ENCODE assay signal across 14 cellular contexts in genomic region chr9:126982215-126983002, GRCh38.
"Had no signal": no experiment of that assay in that cellular context is flagged by ENCODE, and none has a peak within 500 bp of the region (broad histone marks: within the 10 kb centered on the region; RNA-seq: fewer than 3 reads in every experiment).

No MANE protein-coding gene starts in this region.

- H3K27ac Mint-ChIP-seq: activated CD4-positive, alpha-beta T cell treated with anti-CD3 and anti-CD28 coated beads, Interleukin-2, amount 10 ng/mL, durations not matched to agents 24 days and 14 days; activated naive CD4-positive, alpha-beta T cell treated with anti-CD3 and anti-CD28 coated beads, Interleukin-2, amount 50 U/mL, for 72 hours; WTC11 had no signal

- H3K4me1 Mint-ChIP-seq: WTC11 had no signal

- H3K9me3 ChIP-seq: colonic mucosa, esophagus squamous epithelium, transverse colon had no signal

- ATAC-seq: activated naive CD4-positive, alpha-beta T cell treated with anti-CD3 and anti-CD28 coated beads, Interleukin-2, amount 50 U/mL, for 72 hours; naive thymus-derived CD8-positive, alpha-beta T cell; WTC11 had no signal

- H3K27me3 ChIP-seq: cardiac muscle cell, colonic mucosa, esophagus squamous epithelium, hepatocyte, transverse colon had no signal

- H3K4me1 ChIP-seq: colonic mucosa had no signal

- H3K27ac ChIP-seq: cardiac muscle cell, colonic mucosa, esophagus squamous epithelium, hepatocyte, left ventricle myocardium inferior, transverse colon had no signal

- DNase-seq: activated effector memory CD4-positive, alpha-beta T cell treated with Interleukin-2 at 50 U/mL for 16 hours; activated T-cell treated with anti-CD3 and anti-CD28 coated beads, Interleukin-2, amount 50 U/mL, for 1 hour; colonic mucosa; esophagus squamous epithelium; kidney; left ventricle myocardium inferior; stimulated activated naive CD4-positive, alpha-beta T cell; transverse colon had no signal

- H3K4me3 ChIP-seq: cardiac muscle cell, colonic mucosa, esophagus squamous epithelium, hepatocyte, left ventricle myocardium inferior, transverse colon had no signal

- H3K36me3 ChIP-seq: cardiac muscle cell, colonic mucosa, esophagus squamous epithelium, transverse colon had no signal

- H3K4me3 Mint-ChIP-seq: activated CD4-positive, alpha-beta T cell treated with anti-CD3 and anti-CD28 coated beads, Interleukin-2, amount 10 ng/mL, durations not matched to agents 24 days and 14 days; naive thymus-derived CD8-positive, alpha-beta T cell; WTC11 had no signal
